1 cellular context compared by ENCODE assay signal in the genomic region with DNA sequence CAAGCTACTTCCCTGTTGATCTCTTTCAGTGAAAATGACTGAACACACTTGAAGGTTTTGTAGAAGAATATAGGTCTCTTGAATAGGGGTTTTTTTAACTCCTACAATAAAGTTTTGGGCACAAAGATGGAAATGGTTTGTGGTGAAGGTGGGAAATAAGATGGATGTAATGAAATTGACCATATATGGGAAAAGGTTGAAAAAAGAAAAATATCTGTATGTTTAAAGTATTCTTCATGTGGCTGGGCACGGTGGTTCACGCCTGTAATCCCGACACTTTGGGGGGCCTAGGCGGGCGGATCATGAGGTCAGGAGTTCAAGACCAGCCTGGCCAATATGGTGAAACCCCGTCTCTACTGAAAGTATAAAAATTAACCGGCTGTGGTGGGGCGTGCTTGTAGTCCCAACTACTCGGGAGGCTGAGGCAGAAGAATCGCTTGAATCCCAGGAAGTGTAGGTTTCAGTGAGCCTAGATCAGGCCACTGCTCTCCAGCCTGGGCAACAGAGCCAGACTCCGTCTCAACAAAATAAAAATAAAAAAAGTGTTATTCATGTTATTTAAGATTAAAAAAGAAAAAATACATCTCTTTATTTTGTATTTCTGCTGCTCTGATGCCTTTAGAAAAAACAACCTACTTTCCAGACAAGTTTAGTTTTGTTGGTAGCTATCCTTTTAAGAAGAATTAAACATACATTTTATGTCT.
TF ChIP-seq lines count a peak whose summit lies in the region.

No MANE protein-coding gene starts in this region.

TF ChIP-seq in GM12878, 131 proteins besides CTCF, POLR2A, EP300 and RAD21:
- TF ChIP-seq SUZ12 (IDR thresholded peaks at IDR 0.05; ENCODE audit: unreplicated experiment) (no peak), RCOR1 (conservative IDR thresholded peaks at IDR 0.05; ENCODE audit: low read depth, low read length) (no peak), YBX1 (IDR thresholded peaks at IDR 0.05) (no peak), ZBTB40 (IDR thresholded peaks at IDR 0.05; ENCODE audit: borderline replicate concordance) (peak; percentile 71; the same call in 1 of the 2 replicates), RB1 (IDR thresholded peaks at IDR 0.05; ENCODE audit: borderline replicate concordance) (no peak), MTA2 (IDR thresholded peaks at IDR 0.05; ENCODE audit: low read depth) (peak; percentile 29; the same call in 1 of the 2 replicates), SRF (IDR thresholded peaks at IDR 0.05; ENCODE audit: low read depth in 2 of 2, low read length in 2 of 2) (0 out of 4 replicates have a peak, but pooled peaks of 1 of the 2 experiments have one; percentile 32), MTA3 (IDR thresholded peaks at IDR 0.05; ENCODE audit: borderline replicate concordance, low read length) (no peak), NR2F1 (conservative IDR thresholded peaks at IDR 0.05) (peak; percentile 68), IKZF1 (conservative IDR thresholded peaks at IDR 0.05) (peak; percentile 33; the same call in 1 of the 2 replicates), MEF2A (IDR thresholded peaks at IDR 0.05; ENCODE audit: insufficient read depth, low read depth, low read length) (no peak), WRNIP1 (IDR thresholded peaks at IDR 0.05; ENCODE audit: borderline replicate concordance, low read depth, low read length) (no peak), ATF7 (IDR thresholded peaks at IDR 0.05; ENCODE audit: low read depth) (no peak), NBN (IDR thresholded peaks at IDR 0.05) (0 out of 2 replicates have a peak, but pooled peaks have one; percentile 12), ZSCAN29 (IDR thresholded peaks at IDR 0.05) (no peak), EZH2 (IDR thresholded peaks at IDR 0.05; ENCODE audit: borderline replicate concordance, control insufficient read depth, low read depth, low read length) (no peak), USF2 (IDR thresholded peaks at IDR 0.05; ENCODE audit: borderline replicate concordance, low read depth, low read length) (no peak)
- TF ChIP-seq, protein P1, sequence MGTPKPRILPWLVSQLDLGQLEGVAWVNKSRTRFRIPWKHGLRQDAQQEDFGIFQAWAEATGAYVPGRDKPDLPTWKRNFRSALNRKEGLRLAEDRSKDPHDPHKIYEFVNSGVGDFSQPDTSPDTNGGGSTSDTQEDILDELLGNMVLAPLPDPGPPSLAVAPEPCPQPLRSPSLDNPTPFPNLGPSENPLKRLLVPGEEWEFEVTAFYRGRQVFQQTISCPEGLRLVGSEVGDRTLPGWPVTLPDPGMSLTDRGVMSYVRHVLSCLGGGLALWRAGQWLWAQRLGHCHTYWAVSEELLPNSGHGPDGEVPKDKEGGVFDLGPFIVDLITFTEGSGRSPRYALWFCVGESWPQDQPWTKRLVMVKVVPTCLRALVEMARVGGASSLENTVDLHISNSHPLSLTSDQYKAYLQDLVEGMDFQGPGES (IDR thresholded peaks at IDR 0.05) = no peak
- TF ChIP-seq, protein P2, sequence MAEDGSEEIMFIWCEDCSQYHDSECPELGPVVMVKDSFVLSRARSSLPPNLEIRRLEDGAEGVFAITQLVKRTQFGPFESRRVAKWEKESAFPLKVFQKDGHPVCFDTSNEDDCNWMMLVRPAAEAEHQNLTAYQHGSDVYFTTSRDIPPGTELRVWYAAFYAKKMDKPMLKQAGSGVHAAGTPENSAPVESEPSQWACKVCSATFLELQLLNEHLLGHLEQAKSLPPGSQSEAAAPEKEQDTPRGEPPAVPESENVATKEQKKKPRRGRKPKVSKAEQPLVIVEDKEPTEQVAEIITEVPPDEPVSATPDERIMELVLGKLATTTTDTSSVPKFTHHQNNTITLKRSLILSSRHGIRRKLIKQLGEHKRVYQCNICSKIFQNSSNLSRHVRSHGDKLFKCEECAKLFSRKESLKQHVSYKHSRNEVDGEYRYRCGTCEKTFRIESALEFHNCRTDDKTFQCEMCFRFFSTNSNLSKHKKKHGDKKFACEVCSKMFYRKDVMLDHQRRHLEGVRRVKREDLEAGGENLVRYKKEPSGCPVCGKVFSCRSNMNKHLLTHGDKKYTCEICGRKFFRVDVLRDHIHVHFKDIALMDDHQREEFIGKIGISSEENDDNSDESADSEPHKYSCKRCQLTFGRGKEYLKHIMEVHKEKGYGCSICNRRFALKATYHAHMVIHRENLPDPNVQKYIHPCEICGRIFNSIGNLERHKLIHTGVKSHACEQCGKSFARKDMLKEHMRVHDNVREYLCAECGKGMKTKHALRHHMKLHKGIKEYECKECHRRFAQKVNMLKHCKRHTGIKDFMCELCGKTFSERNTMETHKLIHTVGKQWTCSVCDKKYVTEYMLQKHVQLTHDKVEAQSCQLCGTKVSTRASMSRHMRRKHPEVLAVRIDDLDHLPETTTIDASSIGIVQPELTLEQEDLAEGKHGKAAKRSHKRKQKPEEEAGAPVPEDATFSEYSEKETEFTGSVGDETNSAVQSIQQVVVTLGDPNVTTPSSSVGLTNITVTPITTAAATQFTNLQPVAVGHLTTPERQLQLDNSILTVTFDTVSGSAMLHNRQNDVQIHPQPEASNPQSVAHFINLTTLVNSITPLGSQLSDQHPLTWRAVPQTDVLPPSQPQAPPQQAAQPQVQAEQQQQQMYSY (CRISPR knock-in tag; IDR thresholded peaks at IDR 0.05) = no peak
- TF ChIP-seq, protein P3, sequence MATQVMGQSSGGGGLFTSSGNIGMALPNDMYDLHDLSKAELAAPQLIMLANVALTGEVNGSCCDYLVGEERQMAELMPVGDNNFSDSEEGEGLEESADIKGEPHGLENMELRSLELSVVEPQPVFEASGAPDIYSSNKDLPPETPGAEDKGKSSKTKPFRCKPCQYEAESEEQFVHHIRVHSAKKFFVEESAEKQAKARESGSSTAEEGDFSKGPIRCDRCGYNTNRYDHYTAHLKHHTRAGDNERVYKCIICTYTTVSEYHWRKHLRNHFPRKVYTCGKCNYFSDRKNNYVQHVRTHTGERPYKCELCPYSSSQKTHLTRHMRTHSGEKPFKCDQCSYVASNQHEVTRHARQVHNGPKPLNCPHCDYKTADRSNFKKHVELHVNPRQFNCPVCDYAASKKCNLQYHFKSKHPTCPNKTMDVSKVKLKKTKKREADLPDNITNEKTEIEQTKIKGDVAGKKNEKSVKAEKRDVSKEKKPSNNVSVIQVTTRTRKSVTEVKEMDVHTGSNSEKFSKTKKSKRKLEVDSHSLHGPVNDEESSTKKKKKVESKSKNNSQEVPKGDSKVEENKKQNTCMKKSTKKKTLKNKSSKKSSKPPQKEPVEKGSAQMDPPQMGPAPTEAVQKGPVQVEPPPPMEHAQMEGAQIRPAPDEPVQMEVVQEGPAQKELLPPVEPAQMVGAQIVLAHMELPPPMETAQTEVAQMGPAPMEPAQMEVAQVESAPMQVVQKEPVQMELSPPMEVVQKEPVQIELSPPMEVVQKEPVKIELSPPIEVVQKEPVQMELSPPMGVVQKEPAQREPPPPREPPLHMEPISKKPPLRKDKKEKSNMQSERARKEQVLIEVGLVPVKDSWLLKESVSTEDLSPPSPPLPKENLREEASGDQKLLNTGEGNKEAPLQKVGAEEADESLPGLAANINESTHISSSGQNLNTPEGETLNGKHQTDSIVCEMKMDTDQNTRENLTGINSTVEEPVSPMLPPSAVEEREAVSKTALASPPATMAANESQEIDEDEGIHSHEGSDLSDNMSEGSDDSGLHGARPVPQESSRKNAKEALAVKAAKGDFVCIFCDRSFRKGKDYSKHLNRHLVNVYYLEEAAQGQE (IDR thresholded peaks at IDR 0.05; ENCODE audit: low read depth, low read length) = no peak
